8 cellular contexts compared by ENCODE assay signal in genomic region chr11:36455658-36456111, GRCh38. TPM values are rescaled to one million over a fixed set of nuclear protein-coding genes. Genes with fewer than 3 reads are reported as not detected.
DNase-seq lines count a peak whose midpoint lies in the region; ATAC-seq lines count a peak whose summit lies in the region.

No MANE protein-coding gene starts in this region.

- no peak for ATAC-seq in HG03159 (IDR thresholded peaks at IDR 0.05; ENCODE audit: unreplicated experiment)

- DNase-seq in Daoy (ENCODE audit: low read depth) (peak; percentile 99), RPMI7951 (ENCODE audit: low read depth) (peak; percentile 100), fibroblast of gingiva (ENCODE audit: low read depth) (peak; percentile 98), non-pigmented ciliary epithelial cell (ENCODE audit: low read depth) (peak; percentile 99), CD1c-positive myeloid dendritic cell (ENCODE audit: extremely low spot score) (no peak), GM19240 (ENCODE audit: insufficient read length, low spot score) (no peak)
- no peak for DNase-seq in activated CD4-positive, alpha-beta T cell treated with anti-CD3 and anti-CD28 coated beads for 1 hour

RNA-seq across cellular contexts. Expression of gene TRAF6, which starts 54.4 kb away (rescaled TPM):
- 4.5 and 8.2 TPM in 2 replicates for total RNA-seq in Daoy (2014; rRNA removed; shearing (Covaris generic))
- total RNA-seq in RPMI7951 (2014; rRNA removed; shearing (Covaris generic)): 5.0 and 7.2 TPM in 2 replicates

Comparison
In these comparisons a context has a peak if more than half of its experiments do, and no peak if none do; other contexts are left out.
1. DNase-seq: peak in Daoy (single experiment), RPMI7951 (single experiment), fibroblast of gingiva (single experiment) and non-pigmented ciliary epithelial cell (single experiment); none in CD1c-positive myeloid dendritic cell (single experiment), GM19240 (single experiment) and activated CD4-positive, alpha-beta T cell treated with anti-CD3 and anti-CD28 coated beads for 1 hour (single experiment).